Comparison of ENCODE assay signal across 9 cellular contexts in the genomic region with DNA sequence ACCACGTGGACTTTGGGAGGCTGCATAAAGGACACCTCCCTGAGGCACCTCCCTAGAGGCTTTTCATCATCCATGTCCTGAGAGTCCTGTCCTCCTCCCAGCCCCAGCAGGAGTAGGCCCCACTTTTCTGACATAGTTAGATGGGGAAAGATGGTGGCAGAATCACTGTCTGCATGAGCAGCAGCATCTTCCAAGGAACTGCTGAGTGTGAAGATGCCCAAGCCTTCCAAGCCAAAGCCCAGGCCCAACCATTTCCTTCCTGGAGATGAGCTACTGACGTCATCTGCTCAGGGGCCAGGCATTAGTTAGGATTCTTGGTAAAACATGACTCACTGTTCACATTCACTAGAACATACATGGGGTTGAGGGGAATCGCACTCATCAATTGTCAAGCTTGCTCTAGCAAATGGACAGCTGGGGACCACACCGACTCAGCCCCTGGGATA. TPM values are rescaled to one million over a fixed set of nuclear protein-coding genes. Genes with fewer than 3 reads are reported as not detected.
DNase-seq lines count a peak whose midpoint lies in the region; ATAC-seq and TF ChIP-seq lines count a peak whose summit lies in the region.
"Had no signal": no experiment of that assay in that cellular context is flagged by ENCODE, and none has a peak within 500 bp of the region (broad histone marks: within the 10 kb centered on the region; RNA-seq: fewer than 3 reads in every experiment).

No MANE protein-coding gene starts in this region.

- DNase-seq in stimulated activated naive CD4-positive, alpha-beta T cell treated with Interleukin-2 at 50 U/mL for 16 hours (lab: John Stamatoyannopoulos, UW), result peak; percentile 14
- DNase-seq in stimulated activated naive CD4-positive, alpha-beta T cell (lab: John Stamatoyannopoulos, UW), result no peak
- peak; percentile 86 for DNase-seq in activated CD4-positive, alpha-beta memory T cell treated with anti-CD3 and anti-CD28 coated beads for 36 hours
- DNase-seq in glomerular endothelial cell (ENCODE audit: extremely low read depth, low read depth, low spot score) (peak; percentile 58), nephron progenitor cell (no peak), NCI-H446 treated with DMSO at 0.1 percent for 48 hours (lab: John Stamatoyannopoulos, UW) (no peak), cerebellar nuclear complex (lab: John Stamatoyannopoulos, UW) (no peak)
- DNase-seq: Karpas-422 had no signal

- ATAC-seq in GM21737 (IDR thresholded peaks at IDR 0.05; ENCODE audit: unreplicated experiment), result no peak

- CTCF ChIA-PET in activated CD4-positive, alpha-beta memory T cell treated with anti-CD3 and anti-CD28 coated beads for 36 hours (lab: Charles Lee), result interaction anchor here (0.7 to 3.0 kb wide), 12 partner anchors 10 to 152 kb away, joined by 3 to 14 read pairs (median 4); a partner anchor contains a TSS

- H3K9me3 Mint-ChIP-seq in activated CD4-positive, alpha-beta memory T cell treated with anti-CD3 and anti-CD28 coated beads for 36 hours, result no peaks in the 10 kb centered on the region
- no peaks in the 10 kb centered on the region for H3K9me3 Mint-ChIP-seq in nephron progenitor cell

- H3K36me3 Mint-ChIP-seq in activated CD4-positive, alpha-beta memory T cell treated with anti-CD3 and anti-CD28 coated beads for 36 hours, result peaks cover 79% of the 10 kb centered on the region
- no peaks in the 10 kb centered on the region for H3K36me3 Mint-ChIP-seq in nephron progenitor cell (ENCODE audit: low read depth)

- POLR2A ChIA-PET in activated CD4-positive, alpha-beta memory T cell treated with anti-CD3 and anti-CD28 coated beads for 36 hours (lab: Charles Lee), result interaction anchor here (0.7 to 5.7 kb wide), 7 partner anchors 12 to 47 kb away, joined by 3 to 76 read pairs (median 13); a partner anchor contains a TSS

- no peak for TF ChIP-seq CTCF in nephron progenitor cell (IDR thresholded peaks at IDR 0.05)

- H3K4me1 Mint-ChIP-seq in activated CD4-positive, alpha-beta memory T cell treated with anti-CD3 and anti-CD28 coated beads for 36 hours (ENCODE audit: low read depth), result peaks cover 84% of the 10 kb centered on the region
- peaks cover 15% of the 10 kb centered on the region for H3K4me1 Mint-ChIP-seq in nephron progenitor cell

- H3K27me3 Mint-ChIP-seq in activated CD4-positive, alpha-beta memory T cell treated with anti-CD3 and anti-CD28 coated beads for 36 hours, result no peaks in the 10 kb centered on the region
- peaks cover 5% of the 10 kb centered on the region for H3K27me3 Mint-ChIP-seq in nephron progenitor cell (ENCODE audit: low read depth, poor library complexity)

- no peak overlapping the region for H3K4me3 Mint-ChIP-seq in activated CD4-positive, alpha-beta memory T cell treated with anti-CD3 and anti-CD28 coated beads for 36 hours
- no peak overlapping the region for H3K4me3 Mint-ChIP-seq in nephron progenitor cell

- H3K27ac Mint-ChIP-seq in activated CD4-positive, alpha-beta memory T cell treated with anti-CD3 and anti-CD28 coated beads for 36 hours, result peak overlapping the region; percentile 95
- no peak overlapping the region for H3K27ac Mint-ChIP-seq in nephron progenitor cell

- intact Hi-C loops in activated CD4-positive, alpha-beta memory T cell treated with anti-CD3 and anti-CD28 coated beads for 36 hours (cut with micrococcal nuclease), result loop anchor here (1.0 kb wide), 1 partner anchor 18 kb away; no protein-coding TSS in a partner anchor

RNA-seq across cellular contexts. Expression of a gene that starts 37.3 kb away (rescaled TPM):
- total RNA-seq in activated CD4-positive, alpha-beta memory T cell treated with anti-CD3 and anti-CD28 coated beads for 36 hours, result 100 to 1,000 TPM; 156 TPM
- total RNA-seq in glomerular endothelial cell, result 0.10 and 0.18 TPM in 2 replicates

RNA-seq across cellular contexts. Expression of a gene that starts 47.8 kb away (rescaled TPM):
- total RNA-seq in activated CD4-positive, alpha-beta memory T cell treated with anti-CD3 and anti-CD28 coated beads for 36 hours, result 100 to 1,000 TPM; 257 to 280 TPM
- total RNA-seq in glomerular endothelial cell, result 95.9 and 144 TPM in 2 replicates

Comparison
In these comparisons a context has a peak if more than half of its experiments do, and no peak if none do; other contexts are left out.
1. DNase-seq: peak in stimulated activated naive CD4-positive, alpha-beta T cell treated with Interleukin-2 at 50 U/mL for 16 hours (single experiment), activated CD4-positive, alpha-beta memory T cell treated with anti-CD3 and anti-CD28 coated beads for 36 hours (single experiment) and glomerular endothelial cell (single experiment); none in stimulated activated naive CD4-positive, alpha-beta T cell (0 of 6), nephron progenitor cell (single experiment), NCI-H446 treated with DMSO at 0.1 percent for 48 hours (single experiment) and cerebellar nuclear complex (0 of 2).
2. RNA of a gene that starts 37.3 kb away (total RNA-seq): 156 TPM in activated CD4-positive, alpha-beta memory T cell treated with anti-CD3 and anti-CD28 coated beads for 36 hours; 0.10 to 0.18 TPM in glomerular endothelial cell; every median in the first group is over 100 times any median in the second.